In genomic region chr2:46306320-46306719, GRCh38 we compare ENCODE assay signal across 8 cellular contexts. TPM values are rescaled to one million over a fixed set of nuclear protein-coding genes. Genes with fewer than 3 reads are reported as not detected.
A peak's percentile ranks its signal among the peaks of the same experiment; 100 is the strongest.
DNase-seq lines count a peak whose midpoint lies in the region; ATAC-seq and TF ChIP-seq lines count a peak whose summit lies in the region.

No MANE protein-coding gene starts in this region.

- H3K9me3 Mint-ChIP-seq in HFFc6, result peaks cover 4% of the 10 kb centered on the region; the same call in 1 of the 2 replicates

- H3K36me3 ChIP-seq in gastroesophageal sphincter (no peaks in the 10 kb centered on the region), smooth muscle cell (ENCODE audit: low read depth) (no peaks in the 10 kb centered on the region)

- TF ChIP-seq EP300 in gastroesophageal sphincter (IDR thresholded peaks at IDR 0.05), result no peak

- H3K4me3 ChIP-seq in gastroesophageal sphincter (no peak overlapping the region), smooth muscle cell (no peak overlapping the region)

- H3K27ac ChIP-seq in gastroesophageal sphincter (peak overlapping the region in 2 of 4 donors; percentile 14 to 58), smooth muscle cell (ENCODE audit: low read depth) (peak overlapping the region; percentile 88)

- no peak overlapping the region for H2AFZ ChIP-seq in smooth muscle cell (ENCODE audit: low read depth)

- peaks cover 15% of the 10 kb centered on the region for H3K36me3 Mint-ChIP-seq in HFFc6 (ENCODE audit: low read depth)

- no peak for TF ChIP-seq POLR2A in gastroesophageal sphincter (IDR thresholded peaks at IDR 0.05)

- H3K4me1 ChIP-seq in gastroesophageal sphincter (peaks cover 0 to 43% (median 3%) of the 10 kb centered on the region in 3 donors), smooth muscle cell (ENCODE audit: low read depth) (peaks cover 5% of the 10 kb centered on the region)

- H3F3A ChIP-seq in smooth muscle cell (ENCODE audit: low read depth), result peaks cover 18% of the 10 kb centered on the region

- TF ChIP-seq CTCF in HFFc6 (IDR thresholded peaks at IDR 0.05), result no peak
- TF ChIP-seq CTCF in gastroesophageal sphincter (IDR thresholded peaks at IDR 0.05), result no peak
- no peak for TF ChIP-seq CTCF in smooth muscle cell (IDR thresholded peaks at IDR 0.05; ENCODE audit: borderline replicate concordance, insufficient read depth, poor library complexity, severe bottlenecking)

- H3K27me3 ChIP-seq in gastroesophageal sphincter, result peaks cover 6% of the 10 kb centered on the region
- no peaks in the 10 kb centered on the region for H3K27me3 ChIP-seq in smooth muscle cell (ENCODE audit: low read depth)

- ATAC-seq in gastroesophageal sphincter (peak; percentile 28), HG02588 (IDR thresholded peaks at IDR 0.05; ENCODE audit: unreplicated experiment) (no peak), GM21515 (IDR thresholded peaks at IDR 0.05; ENCODE audit: unreplicated experiment) (no peak)

- H3K4me2 ChIP-seq in smooth muscle cell, result peak overlapping the region; percentile 32

- H4K20me1 ChIP-seq in smooth muscle cell (ENCODE audit: low read depth), result peaks cover 91% of the 10 kb centered on the region

- peak overlapping the region; percentile 63 for H3K9ac ChIP-seq in smooth muscle cell (ENCODE audit: low read depth)

- H3K9me3 ChIP-seq in gastroesophageal sphincter, result no peaks in the 10 kb centered on the region
- H3K9me3 ChIP-seq in smooth muscle cell (replicated peaks; ENCODE audit: low read depth), result no peaks in the 10 kb centered on the region

- peaks cover 3% of the 10 kb centered on the region for H3K27me3 Mint-ChIP-seq in HFFc6 (ENCODE audit: insufficient read depth)

- 83 to 84% methylated on average over 2 of the region's 2 CpGs for WGBS in gastroesophageal sphincter (ENCODE audit: low coverage in 1 of 2), 2 donors
- WGBS in smooth muscle cell (ENCODE audit: low lambda C conversion rate), result 43% methylated on average over 2 of the region's 2 CpGs

- H3K27ac Mint-ChIP-seq in HFFc6, result peak overlapping the region; percentile 71

- peaks cover 100% of the 10 kb centered on the region for H3K79me2 ChIP-seq in smooth muscle cell (ENCODE audit: low read depth)

- DNase-seq in HFFc6 (peak; percentile 72), NCI-H748 treated with DMSO at 0.1 percent for 48 hours (lab: John Stamatoyannopoulos, UW) (peak; percentile 94), smooth muscle cell (lab: John Stamatoyannopoulos, UW; ENCODE audit: unreplicated experiment) (no peak), medulla oblongata (ENCODE audit: extremely low spot score) (no peak), iPS-NIHi11 (ENCODE audit: low spot score) (no peak)

- peaks cover 82% of the 10 kb centered on the region for H3K4me1 Mint-ChIP-seq in HFFc6 (ENCODE audit: low read depth)

- no peak overlapping the region; the same call in 1 of the 2 replicates for H3K4me3 Mint-ChIP-seq in HFFc6

RNA-seq across cellular contexts. Expression of gene EPAS1, which starts 9.1 kb away (rescaled TPM):
- total RNA-seq in HFFc6 (2021; fragmentation: NEBNext Ultra II Directional; extraction: Animal tissue kit (Norgen Biotek cat#: 25700)), result 100 to 1,000 TPM in 4 of 6 experiments, 10 to 100 TPM in 2; 93.5 to 115 (median 101) TPM
- total RNA-seq in gastroesophageal sphincter, result 100 to 1,000 TPM; 101 to 152 (median 131) TPM
- total RNA-seq in smooth muscle cell, result 57.5 and 91.6 TPM in 2 replicates
- polyA plus RNA-seq in smooth muscle cell, result 31.7 and 61.5 TPM in 2 replicates

Comparison
In these comparisons a context has a peak if more than half of its experiments do, and no peak if none do; other contexts are left out.
1. DNase-seq: peak in HFFc6 (single experiment) and NCI-H748 treated with DMSO at 0.1 percent for 48 hours (single experiment); none in smooth muscle cell (single experiment), medulla oblongata (single experiment) and iPS-NIHi11 (single experiment).